7 cellular contexts compared by ENCODE assay signal in genomic region chr15:83107841-83108181, GRCh38. TPM values are rescaled to one million over a fixed set of nuclear protein-coding genes. Genes with fewer than 3 reads are reported as not detected.
DNase-seq lines count a peak whose midpoint lies in the region; ATAC-seq and TF ChIP-seq lines count a peak whose summit lies in the region.

No MANE protein-coding gene starts in this region.

- H3K36me3 Mint-ChIP-seq in activated CD8-positive, alpha-beta T cell treated with anti-CD3 and anti-CD28 coated beads for 36 hours (ENCODE audit: low read depth) = no peaks in the 10 kb centered on the region

- no peak for DNase-seq in HFF-Myc (ENCODE audit: extremely low read depth, low read depth)
- DNase-seq in activated CD8-positive, alpha-beta T cell treated with anti-CD3 and anti-CD28 coated beads for 36 hours = no peak
- DNase-seq in stimulated activated naive CD8-positive, alpha-beta T cell treated with anti-CD3 and anti-CD28 coated beads, Interleukin-15, amount 100 ng/mL, for 72 hours = peak; percentile 14 to 18
- no peak for DNase-seq in SKM-1 treated with dmso at 0.1 percent for 144 hours (lab: John Stamatoyannopoulos, UW; ENCODE audit: unreplicated experiment)
- no peak for DNase-seq in NCI-H1436 (lab: John Stamatoyannopoulos, UW)

- ATAC-seq in activated CD8-positive, alpha-beta T cell treated with anti-CD3 and anti-CD28 coated beads for 36 hours = no peak
- ATAC-seq in stimulated activated naive CD8-positive, alpha-beta T cell treated with anti-CD3 and anti-CD28 coated beads, Interleukin-15, amount 100 ng/mL, for 72 hours = peak; percentile 33
- no peak for ATAC-seq in HG02763 (IDR thresholded peaks at IDR 0.05; ENCODE audit: unreplicated experiment)

- peaks cover 17% of the 10 kb centered on the region for H3K4me1 Mint-ChIP-seq in activated CD8-positive, alpha-beta T cell treated with anti-CD3 and anti-CD28 coated beads for 36 hours (ENCODE audit: low read depth)
- peaks cover 27% of the 10 kb centered on the region for H3K4me1 Mint-ChIP-seq in stimulated activated naive CD8-positive, alpha-beta T cell treated with anti-CD3 and anti-CD28 coated beads, Interleukin-15, amount 100 ng/mL, for 72 hours

- H3K27ac Mint-ChIP-seq in activated CD8-positive, alpha-beta T cell treated with anti-CD3 and anti-CD28 coated beads for 36 hours = peak overlapping the region; percentile 68
- H3K27ac Mint-ChIP-seq in stimulated activated naive CD8-positive, alpha-beta T cell treated with anti-CD3 and anti-CD28 coated beads, Interleukin-15, amount 100 ng/mL, for 72 hours = peak overlapping the region in 1 of 2 donors; percentile 98

- TF ChIP-seq CTCF in HFF-Myc (IDR thresholded peaks at IDR 0.05; ENCODE audit: low read depth, low read length, missing control alignments) = no peak
- TF ChIP-seq CTCF in activated CD8-positive, alpha-beta T cell treated with anti-CD3 and anti-CD28 coated beads for 36 hours (IDR thresholded peaks at IDR 0.05) = no peak

- peak overlapping the region; percentile 81 for H3K4me3 Mint-ChIP-seq in activated CD8-positive, alpha-beta T cell treated with anti-CD3 and anti-CD28 coated beads for 36 hours
- peak overlapping the region; percentile 95 to 97 for H3K4me3 Mint-ChIP-seq in stimulated activated naive CD8-positive, alpha-beta T cell treated with anti-CD3 and anti-CD28 coated beads, Interleukin-15, amount 100 ng/mL, for 72 hours

- POLR2A ChIA-PET in activated CD8-positive, alpha-beta T cell treated with anti-CD3 and anti-CD28 coated beads for 36 hours (lab: Charles Lee) = interaction anchor here (0.8 to 1.3 kb wide), 3 partner anchors 41 to 94 kb away, joined by 3 to 5 read pairs (median 3); partner anchors contain the start of gene BTBD1

- peaks cover 48% of the 10 kb centered on the region for H3K27me3 Mint-ChIP-seq in activated CD8-positive, alpha-beta T cell treated with anti-CD3 and anti-CD28 coated beads for 36 hours
- peaks cover 68% of the 10 kb centered on the region for H3K27me3 Mint-ChIP-seq in stimulated activated naive CD8-positive, alpha-beta T cell treated with anti-CD3 and anti-CD28 coated beads, Interleukin-15, amount 100 ng/mL, for 72 hours

- CTCF ChIA-PET in activated CD8-positive, alpha-beta T cell treated with anti-CD3 and anti-CD28 coated beads for 36 hours (lab: Charles Lee) = interaction anchor here (1.5 to 2.0 kb wide), 2 partner anchors 97 to 139 kb away, joined by 3 to 7 read pairs; partner anchors contain the start of gene C15orf40

- peak overlapping the region; percentile 38 for H3K4me3 ChIP-seq in HFF-Myc (replicated peaks; ENCODE audit: low read depth, low read length)
- peak overlapping the region; percentile 55 for H3K4me3 ChIP-seq in iPS-11a (ENCODE audit: low read depth, low read length)

- no peaks in the 10 kb centered on the region for H3K9me3 Mint-ChIP-seq in activated CD8-positive, alpha-beta T cell treated with anti-CD3 and anti-CD28 coated beads for 36 hours
- peaks cover 0 to 5% of the 10 kb centered on the region in 2 donors for H3K9me3 Mint-ChIP-seq in stimulated activated naive CD8-positive, alpha-beta T cell treated with anti-CD3 and anti-CD28 coated beads, Interleukin-15, amount 100 ng/mL, for 72 hours

- intact Hi-C loops in activated CD8-positive, alpha-beta T cell treated with anti-CD3 and anti-CD28 coated beads for 36 hours (cut with micrococcal nuclease) = no loop called here

RNA-seq across cellular contexts. Expression of gene TM6SF1, which starts 0.4 kb away (rescaled TPM):
- 1 to 10 TPM; 5.6 TPM for total RNA-seq in activated CD8-positive, alpha-beta T cell treated with anti-CD3 and anti-CD28 coated beads for 36 hours

RNA-seq across cellular contexts. Expression of gene BTBD1, which starts 40.8 kb away (rescaled TPM):
- total RNA-seq in activated CD8-positive, alpha-beta T cell treated with anti-CD3 and anti-CD28 coated beads for 36 hours = 10 to 100 TPM; 63.3 to 63.8 TPM

Comparison
In these comparisons a context has a peak if more than half of its experiments do, and no peak if none do; other contexts are left out.
1. DNase-seq: peak in stimulated activated naive CD8-positive, alpha-beta T cell treated with anti-CD3 and anti-CD28 coated beads, Interleukin-15, amount 100 ng/mL, for 72 hours (2 of 2); none in HFF-Myc (single experiment), activated CD8-positive, alpha-beta T cell treated with anti-CD3 and anti-CD28 coated beads for 36 hours (single experiment), SKM-1 treated with dmso at 0.1 percent for 144 hours (single experiment) and NCI-H1436 (single experiment).